17 cellular contexts compared by ENCODE assay signal in genomic region chr13:84973661-84974060, GRCh38.
"Had no signal": no experiment of that assay in that cellular context is flagged by ENCODE, and none has a peak within 500 bp of the region (broad histone marks: within the 10 kb centered on the region; RNA-seq: fewer than 3 reads in every experiment).

No MANE protein-coding gene starts in this region.

- H3K4me3 Mint-ChIP-seq: activated CD4-positive, alpha-beta T cell treated with anti-CD3 and anti-CD28 coated beads, Interleukin-2, amount 10 ng/mL, durations not matched to agents 7 days and 5 days; activated naive CD8-positive, alpha-beta T cell treated with anti-CD3 and anti-CD28 coated beads for 36 hours; natural killer cell treated with Interleukin-12 subunit alpha and Interleukin-12 subunit beta and Interleukin-15 and Interleukin-18, amount 100 ng/mL, for 72 hours had no signal

- ATAC-seq: heart left ventricle; left lobe of liver; natural killer cell treated with Interleukin-12 subunit alpha and Interleukin-12 subunit beta and Interleukin-15 and Interleukin-18, amount 100 ng/mL, for 72 hours; sciatic nerve; upper lobe of right lung had no signal

- H3K27ac Mint-ChIP-seq: activated CD4-positive, alpha-beta T cell treated with anti-CD3 and anti-CD28 coated beads, Interleukin-2, amount 10 ng/mL, durations not matched to agents 7 days and 5 days; activated naive CD8-positive, alpha-beta T cell treated with anti-CD3 and anti-CD28 coated beads for 36 hours; natural killer cell treated with Interleukin-12 subunit alpha and Interleukin-12 subunit beta and Interleukin-15 and Interleukin-18, amount 100 ng/mL, for 72 hours had no signal

- H3K9me3 ChIP-seq: heart left ventricle, ovary, testis, upper lobe of right lung had no signal

- H3K4me1 ChIP-seq: heart left ventricle, stomach, testis, upper lobe of right lung had no signal

- H3K27ac ChIP-seq: epithelial cell of prostate, heart left ventricle, ovary, stomach, testis, upper lobe of right lung had no signal

- H3K4me1 Mint-ChIP-seq: activated CD4-positive, alpha-beta T cell treated with anti-CD3 and anti-CD28 coated beads, Interleukin-2, amount 10 ng/mL, durations not matched to agents 7 days and 5 days; activated naive CD8-positive, alpha-beta T cell treated with anti-CD3 and anti-CD28 coated beads for 36 hours had no signal

- H3K27me3 Mint-ChIP-seq: activated CD4-positive, alpha-beta T cell treated with anti-CD3 and anti-CD28 coated beads, Interleukin-2, amount 10 ng/mL, durations not matched to agents 7 days and 5 days; activated naive CD8-positive, alpha-beta T cell treated with anti-CD3 and anti-CD28 coated beads for 36 hours; natural killer cell treated with Interleukin-12 subunit alpha and Interleukin-12 subunit beta and Interleukin-15 and Interleukin-18, amount 100 ng/mL, for 72 hours had no signal

- DNase-seq: activated CD4-positive, alpha-beta T cell treated with anti-CD3 and anti-CD28 coated beads, Interleukin-2, amount 10 ng/mL, durations not matched to agents 7 days and 5 days; activated CD8-positive, alpha-beta memory T cell treated with anti-CD3 and anti-CD28 coated beads for 24 hours; activated gamma-delta T cell treated with Interleukin-2 at 50 U/mL for 16 hours; activated naive CD8-positive, alpha-beta T cell treated with anti-CD3 and anti-CD28 coated beads for 36 hours; amygdala; cortex of kidney; effector CD8-positive, alpha-beta T cell; foreskin melanocyte; heart left ventricle; ovary; stomach; testis; upper lobe of right lung had no signal

- H3K27me3 ChIP-seq: heart left ventricle, ovary, stomach, testis, upper lobe of right lung had no signal

- H3K36me3 ChIP-seq: heart left ventricle, ovary, stomach, upper lobe of right lung had no signal

- H3K4me3 ChIP-seq: heart left ventricle, ovary, stomach, testis, upper lobe of right lung had no signal

- H3K36me3 Mint-ChIP-seq: activated naive CD8-positive, alpha-beta T cell treated with anti-CD3 and anti-CD28 coated beads for 36 hours; natural killer cell treated with Interleukin-12 subunit alpha and Interleukin-12 subunit beta and Interleukin-15 and Interleukin-18, amount 100 ng/mL, for 72 hours had no signal
